ENCODE assay signal across 22 cellular contexts in genomic region chr2:101157272-101157671, GRCh38.
"Had no signal": no experiment of that assay in that cellular context is flagged by ENCODE, and none has a peak within 500 bp of the region (broad histone marks: within the 10 kb centered on the region; RNA-seq: fewer than 3 reads in every experiment).

No MANE protein-coding gene starts in this region.

- H3K9me3 ChIP-seq: colonic mucosa, esophagus squamous epithelium, gastrocnemius medialis, left ventricle myocardium inferior, SJCRH30, upper lobe of right lung had no signal

- H3K27ac ChIP-seq: colonic mucosa, esophagus squamous epithelium, gastrocnemius medialis, left ventricle myocardium inferior, neural progenitor cell, SJCRH30, upper lobe of right lung had no signal

- H3K36me3 ChIP-seq: colonic mucosa, esophagus squamous epithelium, gastrocnemius medialis, left ventricle myocardium inferior, neural progenitor cell, SJCRH30, upper lobe of right lung had no signal

- H3K27ac Mint-ChIP-seq: activated naive CD8-positive, alpha-beta T cell treated with anti-CD3 and anti-CD28 coated beads, Interleukin-2, amount 10 ng/mL, durations not matched to agents 7 days and 5 days; activated T-helper 1 cell treated with anti-CD3 and anti-CD28 coated beads, Interleukin-12 subunit alpha, Interleukin-12 subunit beta, Interleukin-2, Interleukin-4 antibody, amounts not matched to agents 30 ng/mL and 10 ng/mL and 1 ng/mL, durations not matched to agents 14 hours and 24 hours and 36 hours; mesothelial cell of epicardium; neural progenitor cell; WTC11 had no signal

- H3K4me1 ChIP-seq: colonic mucosa had no signal

- DNase-seq: activated CD4-positive, alpha-beta T cell treated with anti-CD3 and anti-CD28 coated beads, Interleukin-2, amount 50 U/mL, for 4 hours; activated gamma-delta T cell; activated naive CD8-positive, alpha-beta T cell treated with anti-CD3 and anti-CD28 coated beads, Interleukin-2, amount 10 ng/mL, durations not matched to agents 7 days and 5 days; amygdala; colonic mucosa; esophagus squamous epithelium; gastrocnemius medialis; hippocampal formation; left ventricle myocardium inferior; naive thymus-derived CD8-positive, alpha-beta T cell; posterior cingulate gyrus; SJCRH30; small intestine; stimulated activated CD8-positive, alpha-beta memory T cell treated with anti-CD3 and anti-CD28 coated beads, Interleukin-4, amount 100 ng/mL, for 48 hours; stimulated activated naive CD4-positive, alpha-beta T cell; T-helper 1 cell; upper lobe of right lung had no signal

- H3K9me3 Mint-ChIP-seq: activated naive CD8-positive, alpha-beta T cell treated with anti-CD3 and anti-CD28 coated beads, Interleukin-2, amount 10 ng/mL, durations not matched to agents 7 days and 5 days; activated T-helper 1 cell treated with anti-CD3 and anti-CD28 coated beads, Interleukin-12 subunit alpha, Interleukin-12 subunit beta, Interleukin-2, Interleukin-4 antibody, amounts not matched to agents 30 ng/mL and 10 ng/mL and 1 ng/mL, durations not matched to agents 14 hours and 24 hours and 36 hours; mesothelial cell of epicardium; naive thymus-derived CD8-positive, alpha-beta T cell; neural progenitor cell; WTC11 had no signal

- H3K9ac ChIP-seq: neural progenitor cell had no signal

- H3K27me3 ChIP-seq: colonic mucosa, esophagus squamous epithelium, gastrocnemius medialis, SJCRH30, upper lobe of right lung had no signal

- H3K36me3 Mint-ChIP-seq: activated naive CD8-positive, alpha-beta T cell treated with anti-CD3 and anti-CD28 coated beads, Interleukin-2, amount 10 ng/mL, durations not matched to agents 7 days and 5 days; mesothelial cell of epicardium; naive thymus-derived CD8-positive, alpha-beta T cell; neural progenitor cell; WTC11 had no signal

- H3K27me3 Mint-ChIP-seq: naive thymus-derived CD8-positive, alpha-beta T cell had no signal

- ATAC-seq: gastrocnemius medialis, sciatic nerve, upper lobe of right lung, WTC11 had no signal

- H3K4me3 Mint-ChIP-seq: activated naive CD8-positive, alpha-beta T cell treated with anti-CD3 and anti-CD28 coated beads, Interleukin-2, amount 10 ng/mL, durations not matched to agents 7 days and 5 days; activated T-helper 1 cell treated with anti-CD3 and anti-CD28 coated beads, Interleukin-12 subunit alpha, Interleukin-12 subunit beta, Interleukin-2, Interleukin-4 antibody, amounts not matched to agents 30 ng/mL and 10 ng/mL and 1 ng/mL, durations not matched to agents 14 hours and 24 hours and 36 hours; mesothelial cell of epicardium; naive thymus-derived CD8-positive, alpha-beta T cell; neural progenitor cell; WTC11 had no signal

- H3K4me3 ChIP-seq: colonic mucosa, esophagus squamous epithelium, gastrocnemius medialis, left ventricle myocardium inferior, neural progenitor cell, SJCRH30, upper lobe of right lung had no signal
